18 cellular contexts compared by ENCODE assay signal in genomic region chr21:14699433-14700410, GRCh38.
"Had no signal": no experiment of that assay in that cellular context is flagged by ENCODE, and none has a peak within 500 bp of the region (broad histone marks: within the 10 kb centered on the region; RNA-seq: fewer than 3 reads in every experiment).

No MANE protein-coding gene starts in this region.

- H3K36me3 ChIP-seq: gastrocnemius medialis, heart left ventricle, tibial artery, uterus had no signal

- H3K4me3 ChIP-seq: gastrocnemius medialis, heart left ventricle, mucosa of descending colon, tibial artery, uterus had no signal

- H3K27me3 ChIP-seq: gastrocnemius medialis, heart left ventricle, tibial artery, uterus had no signal

- H3K9me3 Mint-ChIP-seq: activated T-cell treated with anti-CD3 and anti-CD28 coated beads, Interleukin-2, amount 50 U/mL, for 4 hours; brain; central memory CD8-positive, alpha-beta T cell; stimulated activated effector memory CD8-positive, alpha-beta T cell treated with anti-CD3 and anti-CD28 coated beads, Interleukin-12 subunit alpha, Interleukin-12 subunit beta, amount 100 ng/mL, for 72 hours had no signal

- ATAC-seq: activated T-cell treated with anti-CD3 and anti-CD28 coated beads, Interleukin-2, amount 50 U/mL, for 4 hours; gastrocnemius medialis; heart left ventricle; left cardiac atrium; mucosa of descending colon; naive thymus-derived CD4-positive, alpha-beta T cell; stimulated activated effector memory CD8-positive, alpha-beta T cell treated with anti-CD3 and anti-CD28 coated beads, Interleukin-12 subunit alpha, Interleukin-12 subunit beta, amount 100 ng/mL, for 72 hours had no signal

- H3K4me1 Mint-ChIP-seq: activated CD4-positive, alpha-beta memory T cell treated with anti-CD3 and anti-CD28 coated beads, Interleukin-2, amount 10 ng/mL, durations not matched to agents 7 days and 5 days; brain; central memory CD8-positive, alpha-beta T cell; stimulated activated effector memory CD8-positive, alpha-beta T cell treated with anti-CD3 and anti-CD28 coated beads, Interleukin-12 subunit alpha, Interleukin-12 subunit beta, amount 100 ng/mL, for 72 hours had no signal

- H3K4me3 Mint-ChIP-seq: activated CD4-positive, alpha-beta memory T cell treated with anti-CD3 and anti-CD28 coated beads, Interleukin-2, amount 10 ng/mL, durations not matched to agents 7 days and 5 days; activated naive CD8-positive, alpha-beta T cell; activated T-cell treated with anti-CD3 and anti-CD28 coated beads, Interleukin-2, amount 50 U/mL, for 4 hours; brain; central memory CD8-positive, alpha-beta T cell; naive thymus-derived CD4-positive, alpha-beta T cell; stimulated activated effector memory CD8-positive, alpha-beta T cell treated with anti-CD3 and anti-CD28 coated beads, Interleukin-12 subunit alpha, Interleukin-12 subunit beta, amount 100 ng/mL, for 72 hours had no signal

- H3K9ac ChIP-seq: parathyroid adenoma had no signal

- H3K4me1 ChIP-seq: gastrocnemius medialis, heart left ventricle, parathyroid adenoma, tibial artery, uterus had no signal

- H3K27ac ChIP-seq: gastrocnemius medialis, heart left ventricle, parathyroid adenoma, tibial artery, uterus had no signal

- H3K27me3 Mint-ChIP-seq: activated CD4-positive, alpha-beta memory T cell treated with anti-CD3 and anti-CD28 coated beads, Interleukin-2, amount 10 ng/mL, durations not matched to agents 7 days and 5 days; activated naive CD8-positive, alpha-beta T cell; central memory CD8-positive, alpha-beta T cell; naive thymus-derived CD4-positive, alpha-beta T cell had no signal

- H3K36me3 Mint-ChIP-seq: brain; stimulated activated effector memory CD8-positive, alpha-beta T cell treated with anti-CD3 and anti-CD28 coated beads, Interleukin-12 subunit alpha, Interleukin-12 subunit beta, amount 100 ng/mL, for 72 hours had no signal

- H3K9me3 ChIP-seq: gastrocnemius medialis, heart left ventricle, mucosa of descending colon, tibial artery, uterus had no signal

- H3K27ac Mint-ChIP-seq: activated CD4-positive, alpha-beta memory T cell treated with anti-CD3 and anti-CD28 coated beads, Interleukin-2, amount 10 ng/mL, durations not matched to agents 7 days and 5 days; activated naive CD8-positive, alpha-beta T cell; naive thymus-derived CD4-positive, alpha-beta T cell; stimulated activated effector memory CD8-positive, alpha-beta T cell treated with anti-CD3 and anti-CD28 coated beads, Interleukin-12 subunit alpha, Interleukin-12 subunit beta, amount 100 ng/mL, for 72 hours had no signal

- DNase-seq: activated CD4-positive, alpha-beta memory T cell treated with anti-CD3 and anti-CD28 coated beads, Interleukin-2, amount 10 ng/mL, durations not matched to agents 7 days and 5 days; activated effector memory CD4-positive, alpha-beta T cell treated with anti-CD3 and anti-CD28 coated beads, Interleukin-2, amount 50 U/mL, for 16 hours; activated T-cell treated with anti-CD3 and anti-CD28 coated beads, Interleukin-2, amount 50 U/mL, for 4 hours; amniotic stem cell; effector CD8-positive, alpha-beta T cell; gastrocnemius medialis; heart left ventricle; left cardiac atrium; mucosa of descending colon; naive thymus-derived CD4-positive, alpha-beta T cell; retina; tibial artery; uterus had no signal

- H3K79me2 ChIP-seq: parathyroid adenoma had no signal

- H2AFZ ChIP-seq: parathyroid adenoma had no signal
